ENCODE assay signal across 21 cellular contexts in genomic region chr1:191065771-191066170, GRCh38.
"Had no signal": no experiment of that assay in that cellular context is flagged by ENCODE, and none has a peak within 500 bp of the region (broad histone marks: within the 10 kb centered on the region; RNA-seq: fewer than 3 reads in every experiment).

No MANE protein-coding gene starts in this region.

- H3K36me3 ChIP-seq: SJCRH30 had no signal

- H3K4me3 ChIP-seq: SJCRH30 had no signal

- ATAC-seq: Panc1, PC-3, Right ventricle myocardium inferior, SK-N-SH treated with all-trans-retinoic acid at 6 μM for 48 hours had no signal

- H3K9me3 ChIP-seq: SJCRH30 had no signal

- H3K27ac ChIP-seq: SJCRH30 had no signal

- H3K27me3 ChIP-seq: SJCRH30 had no signal

- DNase-seq: Karpas-422, KG1, MM.1S, NCI-H1092 treated with DMSO at 0.1 percent for 48 hours, NCI-H1436, NCI-H187, NCI-H2029, NCI-H2081 treated with DMSO at 0.1 percent for 48 hours, NCI-H2171, NCI-H226, NCI-H446, NCI-H510A, NCI-H524 treated with DMSO at 0.1 percent for 48 hours, NCI-H69, NCI-H774, PC-3, SHP77 treated with DMSO at 0.1 percent for 48 hours, SJCRH30 had no signal

- H3K4me1 ChIP-seq: SJCRH30 had no signal
